ENCODE assay signal across 1 cellular context in genomic region chr6:134029495-134030455, GRCh38.
TF ChIP-seq lines count a peak whose summit lies in the region.

No MANE protein-coding gene starts in this region.

TF ChIP-seq in K562, 482 proteins besides CTCF, POLR2A, EP300 and RAD21 (continued from another document and continues in another):
- peak; percentile 48 for TF ChIP-seq E2F8 (IDR thresholded peaks at IDR 0.05; ENCODE audit: low read depth, partially characterized antibody)
- TF ChIP-seq ZNF23 (CRISPR knock-in tag; IDR thresholded peaks at IDR 0.05) = no peak
- TF ChIP-seq ZNF143 (CRISPR knock-in tag; IDR thresholded peaks at IDR 0.05) = no peak
- TF ChIP-seq UBTF (IDR thresholded peaks at IDR 0.05; ENCODE audit: borderline replicate concordance in 1 of 2, low read depth in 2 of 2, low read length in 2 of 2) = peak in 1 of 2 experiments; percentile 44; a peak in 1 of 4 replicates
- peak; percentile 10; the same call in 1 of the 2 replicates for TF ChIP-seq ATF7 (IDR thresholded peaks at IDR 0.05)
- peak; percentile 85 for TF ChIP-seq EGR1 (conservative IDR thresholded peaks at IDR 0.05)
- 0 out of 2 replicates have a peak, but pooled peaks have one; percentile 52 for TF ChIP-seq DIDO1 (tag; IDR thresholded peaks at IDR 0.05; ENCODE audit: low read depth)
- TF ChIP-seq SFPQ (IDR thresholded peaks at IDR 0.05; ENCODE audit: low read depth, low read length) = no peak
- peak; percentile 46; the same call in 1 of the 2 replicates for TF ChIP-seq MAFF (IDR thresholded peaks at IDR 0.05; ENCODE audit: low read length)
- no peak for TF ChIP-seq MCM3 (IDR thresholded peaks at IDR 0.05)
- peak in 1 of 2 experiments; percentile 49; a peak in 1 of 4 replicates for TF ChIP-seq MNT (conservative IDR thresholded peaks at IDR 0.05)
- peak; percentile 52; the same call in 1 of the 2 replicates for TF ChIP-seq SMAD4 (CRISPR knock-in tag; conservative IDR thresholded peaks at IDR 0.05)
- TF ChIP-seq CC2D1A (IDR thresholded peaks at IDR 0.05) = no peak
- TF ChIP-seq RREB1 (CRISPR knock-in tag; IDR thresholded peaks at IDR 0.05) = no peak
- peak; percentile 56 for TF ChIP-seq MAFG (tag; conservative IDR thresholded peaks at IDR 0.05)
- TF ChIP-seq CBX8 (IDR thresholded peaks at IDR 0.05; ENCODE audit: borderline replicate concordance, extremely low read depth, low read depth, low read length, poor library complexity, severe bottlenecking) = no peak
- 0 out of 2 replicates have a peak, but pooled peaks have one; percentile 58 for TF ChIP-seq ZNF24 (IDR thresholded peaks at IDR 0.05)
- TF ChIP-seq ATF3 (IDR thresholded peaks at IDR 0.05) = peak; percentile 50; the same call in 1 of the 2 replicates
- TF ChIP-seq ATF3 (CRISPR knock-in tag; conservative IDR thresholded peaks at IDR 0.05) = no peak
- no peak for TF ChIP-seq YBX1 (IDR thresholded peaks at IDR 0.05)
- peak; percentile 91 for TF ChIP-seq MEIS2 (IDR thresholded peaks at IDR 0.05; ENCODE audit: partially characterized antibody)
- TF ChIP-seq PBX2 (CRISPR knock-in tag; IDR thresholded peaks at IDR 0.05; ENCODE audit: low read depth) = no peak
- TF ChIP-seq PBX2 (tag; conservative IDR thresholded peaks at IDR 0.05; ENCODE audit: low read depth) = peak; percentile 75
- peak in 1 of 2 experiments; percentile 64; a peak in 1 of 4 replicates for TF ChIP-seq RCOR1 (IDR thresholded peaks at IDR 0.05; ENCODE audit: borderline replicate concordance in 1 of 2, low read depth in 2 of 2, low read length in 2 of 2)
- TF ChIP-seq NBN (IDR thresholded peaks at IDR 0.05; ENCODE audit: low read depth) = peak; percentile 41; the same call in 1 of the 2 replicates
- 0 out of 2 replicates have a peak, but pooled peaks have one; percentile 24 for TF ChIP-seq MTA2 (IDR thresholded peaks at IDR 0.05; ENCODE audit: low read depth)
- TF ChIP-seq LEF1 (IDR thresholded peaks at IDR 0.05) = peak; percentile 50; the same call in 1 of the 2 replicates
- peak; percentile 71; the same call in 1 of the 2 replicates for TF ChIP-seq SMARCC2 (IDR thresholded peaks at IDR 0.05; ENCODE audit: low read depth)
- TF ChIP-seq JUND (IDR thresholded peaks at IDR 0.05; ENCODE audit: borderline replicate concordance, low read depth, low read length) = peak; percentile 33; the same call in 1 of the 2 replicates
- TF ChIP-seq JUND (tag; IDR thresholded peaks at IDR 0.05; ENCODE audit: borderline replicate concordance, low read depth, low read length) = peak; percentile 44; the same call in 1 of the 3 replicates
- peak; percentile 58; the same call in 1 of the 2 replicates for TF ChIP-seq DMBX1 (CRISPR knock-in tag; IDR thresholded peaks at IDR 0.05; ENCODE audit: borderline replicate concordance)
- no peak for TF ChIP-seq ZNF165 (CRISPR knock-in tag; IDR thresholded peaks at IDR 0.05; ENCODE audit: borderline replicate concordance)
- TF ChIP-seq EHMT2 (IDR thresholded peaks at IDR 0.05) = peak; percentile 62; the same call in 1 of the 2 replicates
- TF ChIP-seq BRD9 (IDR thresholded peaks at IDR 0.05; ENCODE audit: low read depth, partially characterized antibody) = peak; percentile 14
- TF ChIP-seq NFE2L1 (tag; IDR thresholded peaks at IDR 0.05; ENCODE audit: borderline replicate concordance, low read depth) = no peak
- no peak for TF ChIP-seq GTF2B (IDR thresholded peaks at IDR 0.05; ENCODE audit: extremely low read depth, insufficient read length)
- no peak for TF ChIP-seq EWSR1 (IDR thresholded peaks at IDR 0.05; ENCODE audit: borderline replicate concordance, low read depth, partially characterized antibody)
- TF ChIP-seq FOXA3 (CRISPR knock-in tag; conservative IDR thresholded peaks at IDR 0.05 in 1 of 2, IDR thresholded peaks at IDR 0.05 in 1 of 2) = peak in 1 of 2 experiments; percentile 92; a peak in 2 of 4 replicates
- no peak for TF ChIP-seq STAT5B (CRISPR knock-in tag; IDR thresholded peaks at IDR 0.05)
- no peak for TF ChIP-seq LCOR (CRISPR knock-in tag; IDR thresholded peaks at IDR 0.05)
- no peak for TF ChIP-seq DDX20 (tag; IDR thresholded peaks at IDR 0.05; ENCODE audit: low read depth)
- 0 out of 2 replicates have a peak, but pooled peaks have one; percentile 16 for TF ChIP-seq RAD51 (IDR thresholded peaks at IDR 0.05; ENCODE audit: borderline replicate concordance, low read depth)
- TF ChIP-seq ZNF282 (CRISPR knock-in tag; IDR thresholded peaks at IDR 0.05) = no peak
- TF ChIP-seq SMARCE1 (IDR thresholded peaks at IDR 0.05) = peak; percentile 85
- peak; percentile 25 for TF ChIP-seq TAF9B (IDR thresholded peaks at IDR 0.05; ENCODE audit: partially characterized antibody)
- peak; percentile 87 for TF ChIP-seq C11orf30 (IDR thresholded peaks at IDR 0.05; ENCODE audit: low read depth)
